8 cellular contexts compared by ENCODE assay signal in the genomic region with DNA sequence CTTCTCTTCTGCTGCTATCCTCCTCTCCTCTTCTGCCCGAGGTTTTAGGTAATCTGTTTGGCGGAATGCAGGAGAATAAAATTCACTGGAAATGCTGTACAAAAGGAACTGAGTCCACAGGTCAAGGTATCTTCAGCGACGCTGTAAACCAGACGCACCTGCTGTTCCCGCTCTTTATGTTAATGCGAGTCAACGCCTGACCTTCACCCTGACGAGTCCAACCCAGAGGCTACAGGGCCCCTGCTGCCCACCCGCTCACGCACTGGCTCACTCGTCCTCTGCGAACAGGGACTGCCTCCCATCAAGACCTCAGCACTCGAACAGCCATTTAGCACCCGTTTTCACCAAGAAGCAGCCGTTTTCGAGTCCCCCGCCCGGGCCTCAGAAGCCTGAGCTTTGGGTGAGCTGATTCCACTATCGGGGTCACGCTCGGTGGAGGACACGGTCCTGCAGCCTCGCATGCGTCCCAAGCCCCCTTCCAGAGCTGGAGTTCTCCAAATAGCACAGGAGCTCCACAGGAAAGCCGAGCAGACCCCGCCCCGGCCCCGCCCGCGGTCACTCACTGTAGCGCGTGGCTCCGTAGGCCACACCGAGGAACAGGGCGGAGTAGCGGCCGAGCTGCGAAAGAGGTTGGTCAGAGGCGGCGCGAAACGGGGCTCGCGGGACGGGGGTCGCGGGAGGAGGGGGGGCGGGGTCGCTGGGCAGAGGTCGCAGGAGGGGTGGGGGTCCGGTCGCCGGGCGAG. TPM values are rescaled to one million over a fixed set of nuclear protein-coding genes. Genes with fewer than 3 reads are reported as not detected.
DNase-seq lines count a peak whose midpoint lies in the region; ATAC-seq and TF ChIP-seq lines count a peak whose summit lies in the region.

No MANE protein-coding gene starts in this region.

- ATAC-seq in IMR-90 (ENCODE audit: low read depth) (peak; percentile 51), left colon (peak; percentile 51), thoracic aorta (ENCODE audit: insufficient number of reproducible peaks, low FRiP score, low read depth) (no peak)

- H3K14ac ChIP-seq in IMR-90 (replicated peaks; ENCODE audit: low read depth, low read length) = peak overlapping the region; percentile 17; the same call in 1 of the 2 replicates

- H2BK5ac ChIP-seq in IMR-90 (ENCODE audit: low read depth, low read length, poor library complexity, severe bottlenecking) = no peak overlapping the region

- H3K4ac ChIP-seq in IMR-90 (ENCODE audit: low read depth, low read length) = peak overlapping the region; percentile 33

- no peak overlapping the region for H2BK20ac ChIP-seq in IMR-90 (ENCODE audit: low read depth, low read length)

- H3K79me1 ChIP-seq in IMR-90 (ENCODE audit: low read depth in 1 of 2, low read length in 2 of 2) = peaks cover 17 to 27% of the 10 kb centered on the region in 2 experiments; a peak in 3 of 4 replicates

- H4K20me1 ChIP-seq in IMR-90 (ENCODE audit: insufficient read depth, low read length) = no peaks in the 10 kb centered on the region

- peak overlapping the region; percentile 82 for H3K4me2 ChIP-seq in IMR-90 (ENCODE audit: low read depth, low read length)

- H3K9me3 Mint-ChIP-seq in brain = no peaks in the 10 kb centered on the region

- H3K4me1 Mint-ChIP-seq in brain = peaks cover 17% of the 10 kb centered on the region

- H2AK5ac ChIP-seq in IMR-90 (ENCODE audit: low read depth, low read length) = peak overlapping the region; percentile 54

- DNase-seq in BJ (ENCODE audit: low read depth) = no peak
- no peak for DNase-seq in IMR-90
- DNase-seq in left colon = peak; percentile 70 to 84
- no peak for DNase-seq in thoracic aorta (ENCODE audit: low spot score)
- no peak for DNase-seq in Kasumi-1 (lab: John Stamatoyannopoulos, UW)
- DNase-seq in DMS153 treated with DMSO at 0.1 percent for 48 hours (lab: John Stamatoyannopoulos, UW; ENCODE audit: unreplicated experiment) = no peak
- DNase-seq in GM13976 (ENCODE audit: low spot score) = no peak

- H3K4me1 ChIP-seq in IMR-90 (ENCODE audit: control insufficient read depth, insufficient read depth, low read length) (peaks cover 9% of the 10 kb centered on the region), thoracic aorta (ENCODE audit: control insufficient read depth in 1 of 2, low read depth in 2 of 2) (peaks cover 13 to 17% of the 10 kb centered on the region in 2 donors)

- H4K8ac ChIP-seq in IMR-90 (ENCODE audit: low read depth in 2 of 2, low read length in 2 of 2) = peak overlapping the region; percentile 72 to 85

- peaks cover 7% of the 10 kb centered on the region; the same call in 1 of the 2 replicates for H3K9me1 ChIP-seq in IMR-90 (ENCODE audit: insufficient read depth, low read length)

- CTCF ChIA-PET in BJ (lab: Yijun Ruan, JAX) (interaction anchor here (1.0 to 4.3 kb wide), 4 partner anchors 8 to 24 kb away, joined by 3 to 22 read pairs (median 6); no protein-coding TSS in a partner anchor), IMR-90 (lab: Yijun Ruan, JAX) (interaction anchor here (1.0 kb wide), 1 partner anchor 144 kb away, joined by 3 read pairs; no protein-coding TSS in a partner anchor)

- H3K27me3 Mint-ChIP-seq in brain = peaks cover 4% of the 10 kb centered on the region

- H3K27ac ChIP-seq in IMR-90 (ENCODE audit: insufficient read depth, low read length) = peak overlapping the region; percentile 60
- H3K27ac ChIP-seq in thoracic aorta = no peak overlapping the region

- TF ChIP-seq CTCF in BJ (IDR thresholded peaks at IDR 0.05; ENCODE audit: insufficient read depth, low read depth, low read length) (no peak), IMR-90 (conservative IDR thresholded peaks at IDR 0.05; ENCODE audit: low read depth, low read length) (no peak), brain (conservative IDR thresholded peaks at IDR 0.05) (no peak), thoracic aorta (IDR thresholded peaks at IDR 0.05) (no peak), GM13976 (IDR thresholded peaks at IDR 0.05; ENCODE audit: borderline replicate concordance, control extremely low read depth, extremely low read depth, insufficient read depth, missing control alignments) (no peak)

- peak overlapping the region; percentile 87 to 94 (median 89) for H3K4me3 Mint-ChIP-seq in brain

- peak overlapping the region; percentile 3; the same call in 1 of the 2 replicates for H4K91ac ChIP-seq in IMR-90 (ENCODE audit: insufficient read depth, low read depth, low read length)

- no peak for TF ChIP-seq RAD21 in IMR-90 (IDR thresholded peaks at IDR 0.05; ENCODE audit: low read length)

- in situ Hi-C loops in IMR-90 (cut with MboI; ENCODE audit: low sequenced_read_pairs) = no loop called here
- in situ Hi-C loops in GM13976 (cut with MboI; ENCODE audit: low sequenced_read_pairs, unreplicated experiment) = no loop called here

- H2AFZ ChIP-seq in IMR-90 (replicated peaks; ENCODE audit: low read length, poor library complexity) = peak overlapping the region; percentile 83

- TF ChIP-seq POLR2A in IMR-90 (IDR thresholded peaks at IDR 0.05; ENCODE audit: low read depth, low read length) = no peak

- H3K27ac Mint-ChIP-seq in brain = peak overlapping the region; percentile 38 to 91 (median 82)

- WGBS in IMR-90 (ENCODE audit: extremely low coverage in 2 of 2, insufficient read length in 1 of 2), 2 experiments = 8% methylated on average over 5 of the region's 55 CpGs; no CpG with 5 or more reads in 1 of the 2 experiments

- H2BK15ac ChIP-seq in IMR-90 (ENCODE audit: low read depth, low read length) = no peak overlapping the region

- POLR2A ChIA-PET in BJ (lab: Charles Lee) (no interaction called here), IMR-90 (lab: Charles Lee; ENCODE audit: unreplicated experiment) (no interaction called here)

- H3K56ac ChIP-seq in IMR-90 (ENCODE audit: extremely low read depth, insufficient read depth, low read length) = no peak overlapping the region

- H3K27me3 ChIP-seq in BJ (ENCODE audit: control insufficient read depth, insufficient read depth, low read length) (no peaks in the 10 kb centered on the region), IMR-90 (ENCODE audit: control insufficient read depth, insufficient read depth, low read length) (no peaks in the 10 kb centered on the region), thoracic aorta (replicated peaks; ENCODE audit: insufficient read depth) (no peaks in the 10 kb centered on the region)

- H2AK9ac ChIP-seq in IMR-90 (replicated peaks; ENCODE audit: low read depth, low read length, poor library complexity) = peak overlapping the region; percentile 84

- intact Hi-C loops in IMR-90 (cut with micrococcal nuclease) = loop anchor here (10.0 kb wide), 1 partner anchor 339 kb away; the partner anchor contains the start of gene ZNF141
- intact Hi-C loops in left colon (cut with DNase I, micrococcal nuclease) = no loop called here

- dilution Hi-C loops in IMR-90 (cut with HindIII; ENCODE audit: low sequenced_read_pairs, unreplicated experiment) = no loop called here

- peak overlapping the region; percentile 86 for H3K9ac ChIP-seq in IMR-90 (ENCODE audit: low read depth, low read length)

- peak overlapping the region; percentile 50 for H3K23ac ChIP-seq in IMR-90 (ENCODE audit: low read depth, low read length)

- H4K5ac ChIP-seq in IMR-90 (ENCODE audit: low read depth, low read length) = peak overlapping the region; percentile 75; the same call in 1 of the 2 replicates

- H3K9me3 ChIP-seq in IMR-90 (ENCODE audit: control insufficient read depth, insufficient read depth, low read length) (no peaks in the 10 kb centered on the region), thoracic aorta (no peaks in the 10 kb centered on the region)

- H3K4me3 ChIP-seq in BJ (ENCODE audit: low read depth, low read length) (peak overlapping the region; percentile 89), IMR-90 (ENCODE audit: insufficient read depth, low read depth, low read length) (peak overlapping the region; percentile 73), thoracic aorta (peak overlapping the region; percentile 88)

- BruUV-seq in IMR-90 (replicated peaks; lab: Mats Ljungman, UMichigan) = no TSS peak

- peaks cover 12% of the 10 kb centered on the region for H3K36me3 ChIP-seq in BJ (ENCODE audit: control insufficient read depth, insufficient read depth, low read length)
- peaks cover 17% of the 10 kb centered on the region for H3K36me3 ChIP-seq in IMR-90 (ENCODE audit: control insufficient read depth, insufficient read depth, low read length)
- H3K36me3 ChIP-seq in thoracic aorta = peaks cover 20% of the 10 kb centered on the region

- H3K18ac ChIP-seq in IMR-90 (ENCODE audit: low read depth, low read length) = no peak overlapping the region

- peaks cover 24% of the 10 kb centered on the region for H3K36me3 Mint-ChIP-seq in brain

- H2BK120ac ChIP-seq in IMR-90 (ENCODE audit: low read depth, low read length) = no peak overlapping the region

RNA-seq across cellular contexts. Expression of gene ATP5ME, which starts 0.6 kb away (rescaled TPM):
- polyA plus RNA-seq in BJ (2011; rRNA removed) (275 and 330 TPM in 2 replicates), IMR-90 (2012; rRNA removed) (603 and 663 TPM in 2 replicates), brain (ENCODE audit: insufficient read depth, low read depth, low replicate concordance) (717 TPM)
- polyA minus RNA-seq in BJ (2011; rRNA and poly(A)+ RNA removed) = 38.7 and 68.8 TPM in 2 replicates
- total RNA-seq in IMR-90 (2012; rRNA removed) (39.3 and 62.2 TPM in 2 replicates), left colon (100 to 1,000 TPM; 383 to 496 TPM), thoracic aorta (10 to 100 TPM; 21.0 to 51.6 TPM)
- 498 and 689 TPM in 2 replicates for polyA plus RNA-seq in IMR-90 (2012; cell fraction: cytosol; rRNA removed)
- 88.5 and 91.8 TPM in 2 replicates for polyA plus RNA-seq in IMR-90 (2012; cell fraction: nucleus; rRNA removed; ENCODE audit: low replicate concordance)

RNA-seq across cellular contexts. Expression of gene MYL5, which starts 0.8 kb away (rescaled TPM):
- polyA plus RNA-seq in BJ (2011; rRNA removed) (21.6 and 24.4 TPM in 2 replicates), IMR-90 (2012; rRNA removed) (16.0 and 17.8 TPM in 2 replicates), brain (ENCODE audit: insufficient read depth, low read depth, low replicate concordance) (11.6 TPM)
- 6.1 and 9.6 TPM in 2 replicates for polyA minus RNA-seq in BJ (2011; rRNA and poly(A)+ RNA removed)
- total RNA-seq in IMR-90 (2012; rRNA removed) (5.0 and 9.1 TPM in 2 replicates), left colon (10 to 100 TPM; 30.0 to 37.1 TPM), thoracic aorta (1 to 10 TPM; 3.8 to 4.9 TPM)
- polyA plus RNA-seq in IMR-90 (2012; cell fraction: cytosol; rRNA removed) = 10.5 and 14.2 TPM in 2 replicates
- 68.7 and 78.0 TPM in 2 replicates for polyA plus RNA-seq in IMR-90 (2012; cell fraction: nucleus; rRNA removed; ENCODE audit: low replicate concordance)

RNA-seq across cellular contexts. Expression of gene SLC49A3, which starts 15.4 kb away (rescaled TPM):
- polyA plus RNA-seq in BJ (2011; rRNA removed) = 1.6 and 2.8 TPM in 2 replicates
- polyA minus RNA-seq in BJ (2011; rRNA and poly(A)+ RNA removed) = 2.0 and 2.3 TPM in 2 replicates
- under 0.01 TPM in 2 replicates for total RNA-seq in IMR-90 (2012; rRNA removed)
- polyA plus RNA-seq in IMR-90 (2012; rRNA removed) = 0.32 and 0.36 TPM in 2 replicates
- polyA plus RNA-seq in IMR-90 (2012; cell fraction: cytosol; rRNA removed) = 0.09 and 0.27 TPM in 2 replicates
- 0.54 and 1.4 TPM in 2 replicates for polyA plus RNA-seq in IMR-90 (2012; cell fraction: nucleus; rRNA removed; ENCODE audit: low replicate concordance)
- polyA plus RNA-seq in brain (ENCODE audit: insufficient read depth, low read depth, low replicate concordance) = 1.0 TPM
- total RNA-seq in left colon = 10 to 100 TPM; 10.7 to 15.8 TPM
- total RNA-seq in thoracic aorta = 10 to 100 TPM in 1 of 2 donors, 1 to 10 TPM in 1; 9.1 to 26.0 TPM

RNA-seq across cellular contexts. Expression of gene PCGF3, which starts 32.1 kb away (rescaled TPM):
- polyA plus RNA-seq in BJ (2011; rRNA removed) = 28.3 and 37.6 TPM in 2 replicates
- 47.0 and 63.0 TPM in 2 replicates for polyA minus RNA-seq in BJ (2011; rRNA and poly(A)+ RNA removed)
- total RNA-seq in IMR-90 (2012; rRNA removed) = 40.0 and 45.0 TPM in 2 replicates
- 55.3 and 59.4 TPM in 2 replicates for polyA plus RNA-seq in IMR-90 (2012; rRNA removed)
- 33.1 and 59.8 TPM in 2 replicates for polyA plus RNA-seq in IMR-90 (2012; cell fraction: cytosol; rRNA removed)
- polyA plus RNA-seq in IMR-90 (2012; cell fraction: nucleus; rRNA removed; ENCODE audit: low replicate concordance) = 190 and 236 TPM in 2 replicates
- 27.6 TPM for polyA plus RNA-seq in brain (ENCODE audit: insufficient read depth, low read depth, low replicate concordance)
- 10 to 100 TPM; 46.9 to 51.9 TPM for total RNA-seq in left colon
- total RNA-seq in thoracic aorta = 10 to 100 TPM; 50.4 to 83.2 TPM

RNA-seq across cellular contexts. Expression of gene PDE6B, which starts 48.1 kb away (rescaled TPM):
- polyA plus RNA-seq in BJ (2011; rRNA removed) (0.10 and 0.22 TPM in 2 replicates), IMR-90 (2012; rRNA removed) (not detected in 2 replicates), brain (ENCODE audit: insufficient read depth, low read depth, low replicate concordance) (8.7 TPM)
- 0.52 TPM in 1 of 2 replicates, not detected in the other for polyA minus RNA-seq in BJ (2011; rRNA and poly(A)+ RNA removed)
- total RNA-seq in IMR-90 (2012; rRNA removed) (under 0.01 TPM in 1 of 2 replicates, not detected in the other), left colon (1 to 10 TPM; 1.3 to 1.4 TPM), thoracic aorta (1 to 10 TPM; 1.8 to 3.6 TPM)
- 0.10 TPM in 1 of 2 replicates, not detected in the other for polyA plus RNA-seq in IMR-90 (2012; cell fraction: cytosol; rRNA removed)
- polyA plus RNA-seq in IMR-90 (2012; cell fraction: nucleus; rRNA removed; ENCODE audit: low replicate concordance) = 0.02 and 0.13 TPM in 2 replicates

Comparison
In these comparisons a context has a peak if more than half of its experiments do, and no peak if none do; other contexts are left out.
1. DNase-seq: peak in left colon (2 of 2); none in BJ (single experiment), IMR-90 (single experiment), thoracic aorta (single experiment), Kasumi-1 (0 of 2), DMS153 treated with DMSO at 0.1 percent for 48 hours (single experiment) and GM13976 (single experiment).
2. RNA of gene SLC49A3, which starts 15.4 kb away (total RNA-seq): 9.1 to 26.0 TPM in thoracic aorta and 10.7 to 15.8 TPM in left colon; under 0.01 TPM in IMR-90; every median in the first group is over 10 times any median in the second.
3. Peak in every context shown above with its lines, with median percentiles within 50 percentile points of each other: H3K4me3 ChIP-seq.